ENCODE assay signal across 28 cellular contexts in genomic region chr1:18473195-18473815, GRCh38. TPM values are rescaled to one million over a fixed set of nuclear protein-coding genes. Genes with fewer than 3 reads are reported as not detected.
"Had no signal": no experiment of that assay in that cellular context is flagged by ENCODE, and none has a peak within 500 bp of the region (broad histone marks: within the 10 kb centered on the region; RNA-seq: fewer than 3 reads in every experiment).

No MANE protein-coding gene starts in this region.

- H3K9me3 Mint-ChIP-seq: activated CD4-positive, alpha-beta memory T cell treated with anti-CD3 and anti-CD28 coated beads, Interleukin-2, amount 10 ng/mL, durations not matched to agents 7 days and 5 days; activated naive CD4-positive, alpha-beta T cell treated with anti-CD3 and anti-CD28 coated beads, Interleukin-2, amount 10 ng/mL, durations not matched to agents 7 days and 5 days; activated naive CD8-positive, alpha-beta T cell treated with anti-CD3 and anti-CD28 coated beads for 36 hours; activated T-cell treated with anti-CD3 and anti-CD28 coated beads, Interleukin-2, amount 50 U/mL, for 72 hours; activated T-helper 2 cell treated with anti-CD3 and anti-CD28 coated beads, Interferon-gamma antibody, Interleukin-2, Interleukin-4, amounts not matched to agents 10 μg/mL and 5 μg/mL and 100 μg/mL, durations not matched to agents 14 hours and 24 hours and 36 hours had no signal

- H3K4me1 Mint-ChIP-seq: activated CD4-positive, alpha-beta memory T cell treated with anti-CD3 and anti-CD28 coated beads, Interleukin-2, amount 10 ng/mL, durations not matched to agents 7 days and 5 days; activated CD4-positive, alpha-beta T cell treated with anti-CD3 and anti-CD28 coated beads for 36 hours; activated naive CD4-positive, alpha-beta T cell treated with anti-CD3 and anti-CD28 coated beads, Interleukin-2, amount 10 ng/mL, durations not matched to agents 7 days and 5 days; activated naive CD8-positive, alpha-beta T cell treated with anti-CD3 and anti-CD28 coated beads for 36 hours had no signal

- H3K36me3 ChIP-seq: brain microvascular endothelial cell, cardiac muscle cell, Peyer's patch, SJCRH30 had no signal

- H3K9ac ChIP-seq: SK-N-SH had no signal

- H3K9me3 ChIP-seq: Peyer's patch, SJCRH30, SK-N-SH had no signal

- H3K27ac Mint-ChIP-seq: activated CD4-positive, alpha-beta memory T cell treated with anti-CD3 and anti-CD28 coated beads, Interleukin-2, amount 10 ng/mL, durations not matched to agents 7 days and 5 days; activated CD4-positive, alpha-beta T cell treated with anti-CD3 and anti-CD28 coated beads for 36 hours; activated naive CD4-positive, alpha-beta T cell treated with anti-CD3 and anti-CD28 coated beads, Interleukin-2, amount 10 ng/mL, durations not matched to agents 7 days and 5 days; activated naive CD8-positive, alpha-beta T cell treated with anti-CD3 and anti-CD28 coated beads for 36 hours; activated T-cell treated with anti-CD3 and anti-CD28 coated beads, Interleukin-2, amount 50 U/mL, for 72 hours; activated T-helper 2 cell treated with anti-CD3 and anti-CD28 coated beads, Interferon-gamma antibody, Interleukin-2, Interleukin-4, amounts not matched to agents 10 μg/mL and 5 μg/mL and 100 μg/mL, durations not matched to agents 14 hours and 24 hours and 36 hours had no signal

- H3K4me2 ChIP-seq: SK-N-SH had no signal

- H3K4me3 Mint-ChIP-seq: activated CD4-positive, alpha-beta memory T cell treated with anti-CD3 and anti-CD28 coated beads, Interleukin-2, amount 10 ng/mL, durations not matched to agents 7 days and 5 days; activated CD4-positive, alpha-beta T cell treated with anti-CD3 and anti-CD28 coated beads for 36 hours; activated naive CD4-positive, alpha-beta T cell treated with anti-CD3 and anti-CD28 coated beads, Interleukin-2, amount 10 ng/mL, durations not matched to agents 7 days and 5 days; activated naive CD8-positive, alpha-beta T cell treated with anti-CD3 and anti-CD28 coated beads for 36 hours; activated T-cell treated with anti-CD3 and anti-CD28 coated beads, Interleukin-2, amount 50 U/mL, for 72 hours had no signal

- H3K4me3 ChIP-seq: cardiac muscle cell, Peyer's patch, SJCRH30 had no signal

- H3K27me3 ChIP-seq: brain microvascular endothelial cell, cardiac muscle cell, Peyer's patch had no signal

- H3K27ac ChIP-seq: brain microvascular endothelial cell, cardiac muscle cell, Peyer's patch, RWPE1, SJCRH30, VCaP had no signal

- H3K36me3 Mint-ChIP-seq: activated naive CD4-positive, alpha-beta T cell treated with anti-CD3 and anti-CD28 coated beads, Interleukin-2, amount 10 ng/mL, durations not matched to agents 7 days and 5 days; activated naive CD8-positive, alpha-beta T cell treated with anti-CD3 and anti-CD28 coated beads for 36 hours had no signal

- H3K4me1 ChIP-seq: Peyer's patch, SJCRH30 had no signal

- DNase-seq: activated CD4-positive, alpha-beta memory T cell treated with anti-CD3 and anti-CD28 coated beads, Interleukin-2, amount 10 ng/mL, durations not matched to agents 7 days and 5 days; activated CD4-positive, alpha-beta T cell treated with anti-CD3 and anti-CD28 coated beads for 36 hours; activated CD4-positive, alpha-beta T cell treated with anti-CD3 and anti-CD28 coated beads, Interleukin-2, amount 50 U/mL, for 1 hour; activated gamma-delta T cell treated with Interleukin-2 at 50 U/mL for 16 hours; activated naive CD4-positive, alpha-beta T cell treated with anti-CD3 and anti-CD28 coated beads, Interleukin-2, amount 10 ng/mL, durations not matched to agents 7 days and 5 days; activated naive CD8-positive, alpha-beta T cell treated with anti-CD3 and anti-CD28 coated beads for 36 hours; activated T-cell treated with anti-CD3 and anti-CD28 coated beads, Interleukin-2, amount 50 U/mL, for 72 hours; brain microvascular endothelial cell; Kasumi-1; KBM-7; NCI-H1048; NCI-H1930; NCI-H345; NCI-H510A; NCI-H526 treated with DMSO at 0.1 percent for 48 hours; NCI-H82; NK-92 treated with Interleukin-12 subunit alpha and Interleukin-12 subunit beta, amount 100 ng/mL, for 24 hours; Peyer's patch; Right ventricle myocardium superior; SJCRH30; SK-N-SH; T-helper 1 cell had no signal

RNA-seq across cellular contexts. Expression of gene KLHDC7A, which starts 7.4 kb away (rescaled TPM):
- total RNA-seq: activated CD4-positive, alpha-beta memory T cell treated with anti-CD3 and anti-CD28 coated beads, Interleukin-2, amount 10 ng/mL, durations not matched to agents 7 days and 5 days; activated CD4-positive, alpha-beta T cell treated with anti-CD3 and anti-CD28 coated beads for 36 hours; activated CD8-positive, alpha-beta memory T cell treated with anti-CD3 and anti-CD28 coated beads for 36 hours; activated naive CD8-positive, alpha-beta T cell treated with anti-CD3 and anti-CD28 coated beads for 36 hours; activated T-cell treated with anti-CD3 and anti-CD28 coated beads, Interleukin-2, amount 50 U/mL, for 72 hours; activated T-helper 2 cell treated with anti-CD3 and anti-CD28 coated beads, Interferon-gamma antibody, Interleukin-2, Interleukin-4, amounts not matched to agents 10 μg/mL and 5 μg/mL and 100 μg/mL, durations not matched to agents 14 hours and 24 hours and 36 hours; cardiac muscle cell; Right ventricle myocardium superior; SJCRH30; T-helper 2 cell treated with Interferon-gamma antibody and Interleukin-4, amounts not matched to agents 100 ng/mL and 5 ng/mL, for 36 hours had no signal
- polyA plus RNA-seq: cardiac muscle cell, SK-N-SH had no signal
